Comparison of ENCODE assay signal across 21 cellular contexts in genomic region chr7:155184923-155185322, GRCh38.
"Had no signal": no experiment of that assay in that cellular context is flagged by ENCODE, and none has a peak within 500 bp of the region (broad histone marks: within the 10 kb centered on the region; RNA-seq: fewer than 3 reads in every experiment).

No MANE protein-coding gene starts in this region.

- H3K4me1 Mint-ChIP-seq: stimulated activated memory B cell treated with anti-CD40 and anti-IgM and Interleukin-4, amounts not matched to agents 10 μg/mL and 1 μg/mL and 100 μg/mL, for 72 hours had no signal

- H3K4me1 ChIP-seq: foreskin keratinocyte, spleen, tibial artery, upper lobe of left lung, uterus had no signal

- H3K27ac Mint-ChIP-seq: natural killer cell treated with Interleukin-12 subunit alpha and Interleukin-12 subunit beta and Interleukin-15 and Interleukin-18, amount 100 ng/mL, for 72 hours; stimulated activated memory B cell treated with anti-CD40 and anti-IgM and Interleukin-4, amounts not matched to agents 10 μg/mL and 1 μg/mL and 100 μg/mL, for 72 hours; stimulated activated naive CD8-positive, alpha-beta T cell treated with anti-CD3 and anti-CD28 coated beads, Interleukin-15, Interleukin-2, amounts not matched to agents 100 ng/mL and 50 ng/mL, for 24 hours had no signal

- H3K4me3 Mint-ChIP-seq: natural killer cell treated with Interleukin-12 subunit alpha and Interleukin-12 subunit beta and Interleukin-15 and Interleukin-18, amount 100 ng/mL, for 72 hours; stimulated activated memory B cell treated with anti-CD40 and anti-IgM and Interleukin-4, amounts not matched to agents 10 μg/mL and 1 μg/mL and 100 μg/mL, for 72 hours; stimulated activated naive CD8-positive, alpha-beta T cell treated with anti-CD3 and anti-CD28 coated beads, Interleukin-15, Interleukin-2, amounts not matched to agents 100 ng/mL and 50 ng/mL, for 24 hours had no signal

- H3K27me3 ChIP-seq: foreskin keratinocyte, tibial artery, upper lobe of left lung, uterus had no signal

- H3K27ac ChIP-seq: foreskin keratinocyte, psoas muscle, spleen, tibial artery, upper lobe of left lung, uterus had no signal

- H3K36me3 ChIP-seq: spleen, tibial artery, upper lobe of left lung, uterus had no signal

- ATAC-seq: foreskin keratinocyte; left colon; left ventricle myocardium superior; natural killer cell treated with Interleukin-12 subunit alpha and Interleukin-12 subunit beta and Interleukin-15 and Interleukin-18, amount 100 ng/mL, for 72 hours; psoas muscle; sciatic nerve; stimulated activated memory B cell treated with anti-CD40 and anti-IgM and Interleukin-4, amounts not matched to agents 10 μg/mL and 1 μg/mL and 100 μg/mL, for 72 hours had no signal

- DNase-seq: dermis blood vessel endothelial cell; erythroblast; foreskin keratinocyte; left colon; left ventricle myocardium superior; mesenchymal stem cell; midbrain; psoas muscle; retina; spleen; stimulated activated CD4-positive, alpha-beta T cell treated with anti-CD3 and anti-CD28 coated beads, Interleukin-15, amount 100 ng/mL, for 24 hours; stimulated activated CD4-positive, alpha-beta T cell treated with anti-CD3 and anti-CD28 coated beads, Interleukin-1b, Interleukin-23, amount 100 ng/mL, for 48 hours; stimulated activated CD4-positive, alpha-beta T cell treated with anti-CD3 and anti-CD28 coated beads, Interleukin-4, amount 100 ng/mL, for 24 hours; tibial artery; upper lobe of left lung; uterus had no signal

- H3K4me3 ChIP-seq: lung, psoas muscle, spleen, tibial artery, upper lobe of left lung, uterus had no signal
